ENCODE assay signal across 2 cellular contexts in the genomic region with DNA sequence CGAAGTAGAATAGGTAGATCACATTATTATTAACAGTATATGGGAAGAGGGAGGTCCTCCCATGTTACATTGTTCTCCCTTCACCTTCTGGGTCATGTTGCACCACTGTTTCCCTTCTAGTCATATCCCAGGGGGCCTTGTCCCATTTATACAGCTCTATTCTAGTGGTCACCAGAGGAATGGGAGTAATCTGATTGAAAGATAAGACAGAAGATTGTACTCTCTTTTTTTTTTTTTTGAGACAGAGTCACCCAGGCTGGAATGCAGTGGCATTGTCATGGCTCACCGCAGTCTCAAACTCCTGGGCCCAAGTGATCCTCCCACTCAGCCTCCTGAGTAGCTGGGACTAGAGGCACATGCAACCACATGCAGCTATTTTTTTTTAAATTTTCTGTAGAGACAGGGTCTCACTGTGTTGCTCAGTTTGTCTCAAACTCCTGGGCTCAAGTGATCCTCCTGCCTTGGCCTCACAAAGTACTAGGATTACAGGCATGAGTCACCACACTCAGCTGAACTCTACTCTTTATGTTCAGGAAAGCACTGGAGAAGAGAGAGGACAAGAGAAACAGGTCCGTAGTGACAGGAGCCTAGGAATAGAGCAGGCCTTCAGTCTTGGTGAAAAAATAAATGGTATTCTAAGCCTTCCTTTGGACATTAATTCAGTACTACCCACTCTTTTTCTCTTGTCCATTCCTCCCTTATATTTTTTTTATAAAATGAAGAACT.
A peak's percentile ranks its signal among the peaks of the same experiment; 100 is the strongest.
TF ChIP-seq lines count a peak whose summit lies in the region.

No MANE protein-coding gene starts in this region.

TF ChIP-seq in HEK293, 187 proteins besides CTCF, POLR2A, EP300 and RAD21:
- no peak for TF ChIP-seq ZNF670 (tag by site-specific recombination; IDR thresholded peaks at IDR 0.05; ENCODE audit: low read depth)
- TF ChIP-seq, protein P1, sequence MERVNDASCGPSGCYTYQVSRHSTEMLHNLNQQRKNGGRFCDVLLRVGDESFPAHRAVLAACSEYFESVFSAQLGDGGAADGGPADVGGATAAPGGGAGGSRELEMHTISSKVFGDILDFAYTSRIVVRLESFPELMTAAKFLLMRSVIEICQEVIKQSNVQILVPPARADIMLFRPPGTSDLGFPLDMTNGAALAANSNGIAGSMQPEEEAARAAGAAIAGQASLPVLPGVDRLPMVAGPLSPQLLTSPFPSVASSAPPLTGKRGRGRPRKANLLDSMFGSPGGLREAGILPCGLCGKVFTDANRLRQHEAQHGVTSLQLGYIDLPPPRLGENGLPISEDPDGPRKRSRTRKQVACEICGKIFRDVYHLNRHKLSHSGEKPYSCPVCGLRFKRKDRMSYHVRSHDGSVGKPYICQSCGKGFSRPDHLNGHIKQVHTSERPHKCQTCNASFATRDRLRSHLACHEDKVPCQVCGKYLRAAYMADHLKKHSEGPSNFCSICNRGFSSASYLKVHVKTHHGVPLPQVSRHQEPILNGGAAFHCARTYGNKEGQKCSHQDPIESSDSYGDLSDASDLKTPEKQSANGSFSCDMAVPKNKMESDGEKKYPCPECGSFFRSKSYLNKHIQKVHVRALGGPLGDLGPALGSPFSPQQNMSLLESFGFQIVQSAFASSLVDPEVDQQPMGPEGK (tag by site-specific recombination; IDR thresholded peaks at IDR 0.05) = no peak
- TF ChIP-seq OSR2 (tag by site-specific recombination; IDR thresholded peaks at IDR 0.05) = peak; percentile 47; the same call in 1 of the 2 replicates
- TF ChIP-seq WT1 (tag by site-specific recombination; IDR thresholded peaks at IDR 0.05) = peak; percentile 87
- TF ChIP-seq, protein P2, sequence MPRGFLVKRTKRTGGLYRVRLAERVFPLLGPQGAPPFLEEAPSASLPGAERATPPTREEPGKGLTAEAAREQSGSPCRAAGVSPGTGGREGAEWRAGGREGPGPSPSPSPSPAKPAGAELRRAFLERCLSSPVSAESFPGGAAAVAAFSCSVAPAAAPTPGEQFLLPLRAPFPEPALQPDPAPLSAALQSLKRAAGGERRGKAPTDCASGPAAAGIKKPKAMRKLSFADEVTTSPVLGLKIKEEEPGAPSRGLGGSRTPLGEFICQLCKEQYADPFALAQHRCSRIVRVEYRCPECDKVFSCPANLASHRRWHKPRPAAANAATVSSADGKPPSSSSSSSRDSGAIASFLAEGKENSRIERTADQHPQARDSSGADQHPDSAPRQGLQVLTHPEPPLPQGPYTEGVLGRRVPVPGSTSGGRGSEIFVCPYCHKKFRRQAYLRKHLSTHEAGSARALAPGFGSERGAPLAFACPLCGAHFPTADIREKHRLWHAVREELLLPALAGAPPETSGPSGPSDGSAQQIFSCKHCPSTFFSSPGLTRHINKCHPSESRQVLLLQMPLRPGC (tag by site-specific recombination; IDR thresholded peaks at IDR 0.05) = no peak
- TF ChIP-seq ZNF549 (tag by site-specific recombination; IDR thresholded peaks at IDR 0.05) = 0 out of 2 replicates have a peak, but pooled peaks have one; percentile 25
- TF ChIP-seq, protein P3, sequence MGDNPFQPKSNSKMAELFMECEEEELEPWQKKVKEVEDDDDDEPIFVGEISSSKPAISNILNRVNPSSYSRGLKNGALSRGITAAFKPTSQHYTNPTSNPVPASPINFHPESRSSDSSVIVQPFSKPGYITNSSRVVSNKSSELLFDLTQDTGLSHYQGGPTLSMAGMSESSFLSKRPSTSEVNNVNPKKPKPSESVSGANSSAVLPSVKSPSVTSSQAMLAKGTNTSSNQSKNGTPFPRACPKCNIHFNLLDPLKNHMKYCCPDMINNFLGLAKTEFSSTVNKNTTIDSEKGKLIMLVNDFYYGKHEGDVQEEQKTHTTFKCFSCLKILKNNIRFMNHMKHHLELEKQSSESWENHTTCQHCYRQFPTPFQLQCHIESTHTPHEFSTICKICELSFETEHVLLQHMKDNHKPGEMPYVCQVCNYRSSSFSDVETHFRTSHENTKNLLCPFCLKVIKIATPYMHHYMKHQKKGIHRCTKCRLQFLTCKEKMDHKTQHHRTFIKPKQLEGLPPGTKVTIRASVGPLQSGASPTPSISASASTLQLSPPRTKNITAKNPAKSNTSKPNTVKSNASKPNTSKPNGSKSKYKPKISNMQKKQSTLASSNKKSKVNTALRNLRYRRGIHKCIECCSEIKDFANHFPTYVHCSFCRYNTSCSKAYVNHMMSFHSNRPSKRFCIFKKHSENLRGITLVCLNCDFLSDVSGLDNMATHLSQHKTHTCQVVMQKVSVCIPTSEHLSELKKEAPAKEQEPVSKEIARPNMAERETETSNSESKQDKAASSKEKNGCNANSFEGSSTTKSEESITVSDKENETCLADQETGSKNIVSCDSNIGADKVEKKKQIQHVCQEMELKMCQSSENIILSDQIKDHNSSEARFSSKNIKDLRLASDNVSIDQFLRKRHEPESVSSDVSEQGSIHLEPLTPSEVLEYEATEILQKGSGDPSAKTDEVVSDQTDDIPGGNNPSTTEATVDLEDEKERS (tag by site-specific recombination; IDR thresholded peaks at IDR 0.05) = peak; percentile 31; the same call in 1 of the 2 replicates
- TF ChIP-seq ZNF366 (tag by site-specific recombination; conservative IDR thresholded peaks at IDR 0.05) = peak; percentile 63
- peak; percentile 87 for TF ChIP-seq ZNF600 (tag by site-specific recombination; IDR thresholded peaks at IDR 0.05)
- 0 out of 2 replicates have a peak, but pooled peaks have one; percentile 16 for TF ChIP-seq SP7 (tag by site-specific recombination; IDR thresholded peaks at IDR 0.05)
- TF ChIP-seq ZNF629 (tag by site-specific recombination; IDR thresholded peaks at IDR 0.05) = 0 out of 2 replicates have a peak, but pooled peaks have one; percentile 34
- 0 out of 2 replicates have a peak, but pooled peaks have one; percentile 11 for TF ChIP-seq ZNF2 (tag by site-specific recombination; IDR thresholded peaks at IDR 0.05)
- peak; percentile 36; the same call in 1 of the 2 replicates for TF ChIP-seq ZBTB17 (tag by site-specific recombination; IDR thresholded peaks at IDR 0.05)
- TF ChIP-seq PRDM1 (tag by site-specific recombination; IDR thresholded peaks at IDR 0.05) = peak; percentile 79
- TF ChIP-seq ZNF654 (tag by site-specific recombination; IDR thresholded peaks at IDR 0.05; ENCODE audit: low read depth) = no peak; the same call in 1 of the 2 replicates
- peak; percentile 71 for TF ChIP-seq ZNF184 (tag by site-specific recombination; IDR thresholded peaks at IDR 0.05)
- TF ChIP-seq ZNF501 (tag by site-specific recombination; IDR thresholded peaks at IDR 0.05) = no peak

TF ChIP-seq in liver, 16 proteins besides CTCF, POLR2A, EP300 and RAD21:
- TF ChIP-seq FOXA1 (IDR thresholded peaks at IDR 0.05) (no peak), SP1 (IDR thresholded peaks at IDR 0.05) (no peak), FOXA2 (IDR thresholded peaks at IDR 0.05) (no peak), GABPA (IDR thresholded peaks at IDR 0.05 in 1 of 2, conservative IDR thresholded peaks at IDR 0.05 in 1 of 2) (no peak), TAF1 (conservative IDR thresholded peaks at IDR 0.05) (no peak), HNF4G (IDR thresholded peaks at IDR 0.05) (no peak), RXRA (IDR thresholded peaks at IDR 0.05) (no peak), JUND (IDR thresholded peaks at IDR 0.05) (no peak), NR2F2 (IDR thresholded peaks at IDR 0.05) (no peak), EGR1 (IDR thresholded peaks at IDR 0.05; ENCODE audit: low read depth in 2 of 2) (no peak)
- TF ChIP-seq, protein P4, sequence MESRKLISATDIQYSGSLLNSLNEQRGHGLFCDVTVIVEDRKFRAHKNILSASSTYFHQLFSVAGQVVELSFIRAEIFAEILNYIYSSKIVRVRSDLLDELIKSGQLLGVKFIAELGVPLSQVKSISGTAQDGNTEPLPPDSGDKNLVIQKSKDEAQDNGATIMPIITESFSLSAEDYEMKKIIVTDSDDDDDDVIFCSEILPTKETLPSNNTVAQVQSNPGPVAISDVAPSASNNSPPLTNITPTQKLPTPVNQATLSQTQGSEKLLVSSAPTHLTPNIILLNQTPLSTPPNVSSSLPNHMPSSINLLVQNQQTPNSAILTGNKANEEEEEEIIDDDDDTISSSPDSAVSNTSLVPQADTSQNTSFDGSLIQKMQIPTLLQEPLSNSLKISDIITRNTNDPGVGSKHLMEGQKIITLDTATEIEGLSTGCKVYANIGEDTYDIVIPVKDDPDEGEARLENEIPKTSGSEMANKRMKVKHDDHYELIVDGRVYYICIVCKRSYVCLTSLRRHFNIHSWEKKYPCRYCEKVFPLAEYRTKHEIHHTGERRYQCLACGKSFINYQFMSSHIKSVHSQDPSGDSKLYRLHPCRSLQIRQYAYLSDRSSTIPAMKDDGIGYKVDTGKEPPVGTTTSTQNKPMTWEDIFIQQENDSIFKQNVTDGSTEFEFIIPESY (IDR thresholded peaks at IDR 0.05) = no peak
- TF ChIP-seq, protein P5, sequence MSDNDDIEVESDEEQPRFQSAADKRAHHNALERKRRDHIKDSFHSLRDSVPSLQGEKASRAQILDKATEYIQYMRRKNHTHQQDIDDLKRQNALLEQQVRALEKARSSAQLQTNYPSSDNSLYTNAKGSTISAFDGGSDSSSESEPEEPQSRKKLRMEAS (IDR thresholded peaks at IDR 0.05) = no peak
- TF ChIP-seq, protein P6, sequence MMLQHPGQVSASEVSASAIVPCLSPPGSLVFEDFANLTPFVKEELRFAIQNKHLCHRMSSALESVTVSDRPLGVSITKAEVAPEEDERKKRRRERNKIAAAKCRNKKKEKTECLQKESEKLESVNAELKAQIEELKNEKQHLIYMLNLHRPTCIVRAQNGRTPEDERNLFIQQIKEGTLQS (IDR thresholded peaks at IDR 0.05) = no peak
